In the genomic region with DNA sequence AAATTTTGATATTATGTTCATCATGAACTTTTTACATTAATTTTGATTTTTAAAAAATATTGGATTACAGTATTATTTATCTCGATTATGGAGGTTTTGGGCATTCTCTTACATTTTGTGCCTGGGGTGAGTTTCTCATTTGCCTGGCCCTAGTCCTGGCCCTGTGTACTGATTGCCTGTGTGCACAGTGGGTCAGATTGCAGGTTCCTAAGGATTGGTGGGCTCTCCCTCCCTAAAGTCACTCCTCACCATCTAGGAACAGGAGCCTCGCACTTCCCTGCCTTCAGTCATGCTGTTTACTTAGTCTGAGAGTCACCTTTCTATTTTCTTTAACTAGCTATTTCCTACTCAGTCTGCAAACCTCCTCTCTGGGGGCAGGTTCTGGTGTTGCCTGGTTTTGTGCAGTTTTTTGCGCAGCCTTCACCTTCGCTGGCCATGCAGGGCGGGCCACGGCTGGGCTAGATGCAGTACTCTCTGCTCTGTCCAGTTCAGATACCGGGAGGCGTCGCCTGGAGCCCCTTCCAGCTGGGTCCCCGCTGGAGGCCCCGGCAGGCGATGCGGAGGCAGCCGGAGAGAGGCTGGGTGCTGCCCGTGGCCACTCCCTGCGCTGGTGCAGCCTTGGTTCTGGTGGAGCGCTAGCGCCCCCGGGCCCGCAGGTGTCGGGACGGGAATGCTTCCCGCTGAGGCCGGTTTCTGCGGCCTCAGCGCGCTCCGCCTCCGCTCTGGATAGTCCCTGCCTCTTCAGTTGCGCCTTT, we compare ENCODE assay signal across 9 cellular contexts. TPM values are rescaled to one million over a fixed set of nuclear protein-coding genes. Genes with fewer than 3 reads are reported as not detected.
A peak's percentile ranks its signal among the peaks of the same experiment; 100 is the strongest.
DNase-seq lines count a peak whose midpoint lies in the region; ATAC-seq and TF ChIP-seq lines count a peak whose summit lies in the region.
"Had no signal": no experiment of that assay in that cellular context is flagged by ENCODE, and none has a peak within 500 bp of the region (broad histone marks: within the 10 kb centered on the region; RNA-seq: fewer than 3 reads in every experiment).

No MANE protein-coding gene starts in this region.

- H3K79me2 ChIP-seq in hepatocyte: no peaks in the 10 kb centered on the region

- ATAC-seq in HG02610 (IDR thresholded peaks at IDR 0.05; ENCODE audit: unreplicated experiment): peak; percentile 45
- ATAC-seq in sciatic nerve: peak; percentile 84

- CTCF ChIA-PET in RWPE1 (lab: Yijun Ruan, JAX): interaction anchor here (0.6 to 1.0 kb wide), 5 partner anchors 32 to 1053 kb away, joined by 3 to 6 read pairs (median 4); no protein-coding TSS in a partner anchor

- H3K36me3 ChIP-seq in hepatocyte (replicated peaks; ENCODE audit: insufficient read depth, low read depth) (no peaks in the 10 kb centered on the region), SJCRH30 (no peaks in the 10 kb centered on the region)

- no peaks in the 10 kb centered on the region for H3K9me2 ChIP-seq in hepatocyte (replicated peaks; ENCODE audit: insufficient read depth)

- peak overlapping the region; percentile 85 for H2AFZ ChIP-seq in hepatocyte

- H3K4me2 ChIP-seq in hepatocyte: peak overlapping the region; percentile 79
- H3K4me2 ChIP-seq: KMS-11 had no signal

- intact Hi-C loops in sciatic nerve (cut with DNase I): no loop called here

- DNase-seq in COLO668 (lab: John Stamatoyannopoulos, UW; ENCODE audit: unreplicated experiment) (peak; percentile 77), RWPE1 (ENCODE audit: low spot score) (peak; percentile 79), anterior cingulate cortex (lab: John Stamatoyannopoulos, UW) (peak in 49 of 58 donors; percentile 6 to 73 (median 37)), hepatocyte (ENCODE audit: low spot score) (peak; percentile 87), sciatic nerve (ENCODE audit: low spot score) (peak; percentile 66), SJCRH30 (no peak), GOT3 (lab: John Stamatoyannopoulos, UW) (no peak)

- H3K4me1 ChIP-seq in hepatocyte (ENCODE audit: insufficient read depth) (peaks cover 7% of the 10 kb centered on the region), SJCRH30 (no peaks in the 10 kb centered on the region; the same call in 1 of the 2 replicates)

- 14% methylated on average over 21 of the region's 30 CpGs for WGBS in hepatocyte (ENCODE audit: low lambda C conversion rate, missing lambda C conversion rate)

- H3K27me3 ChIP-seq in hepatocyte (peaks cover 3% of the 10 kb centered on the region), SJCRH30 (no peaks in the 10 kb centered on the region)

- peak overlapping the region; percentile 28 for H3K4me3 ChIP-seq in hepatocyte
- no peak overlapping the region for H3K4me3 ChIP-seq in SJCRH30

- H3K9me3 ChIP-seq in hepatocyte (ENCODE audit: low read depth) (no peaks in the 10 kb centered on the region), SJCRH30 (replicated peaks) (no peaks in the 10 kb centered on the region)

- TF ChIP-seq CTCF in RWPE1 (conservative IDR thresholded peaks at IDR 0.05; ENCODE audit: low read depth): peak; percentile 79
- TF ChIP-seq CTCF in hepatocyte (IDR thresholded peaks at IDR 0.05; ENCODE audit: poor library complexity): peak; percentile 66

- H3K27ac ChIP-seq in RWPE1: peak overlapping the region; percentile 11; the same call in 1 of the 2 replicates
- H3K27ac ChIP-seq in hepatocyte: no peak overlapping the region
- H3K27ac ChIP-seq in SJCRH30: no peak overlapping the region
- H3K27ac ChIP-seq: KMS-11 had no signal

- POLR2A ChIA-PET in RWPE1 (lab: Yijun Ruan, JAX; ENCODE audit: low non-redundant PET): no interaction called here

- H4K20me1 ChIP-seq in hepatocyte (ENCODE audit: insufficient read depth, poor library complexity, severe bottlenecking): no peaks in the 10 kb centered on the region

RNA-seq across cellular contexts. Expression of a gene that starts 23.3 kb away (rescaled TPM):
- not detected in 2 replicates for total RNA-seq in hepatocyte
- not detected in 2 replicates for polyA plus RNA-seq in hepatocyte
- not detected for total RNA-seq in sciatic nerve
- not detected in 2 replicates for total RNA-seq in SJCRH30 (2014; rRNA removed; shearing (Covaris generic))

Comparison
In these comparisons a context has a peak if more than half of its experiments do, and no peak if none do; other contexts are left out.
1. DNase-seq: peak in COLO668 (single experiment), RWPE1 (single experiment), anterior cingulate cortex (49 of 58), hepatocyte (single experiment) and sciatic nerve (single experiment); none in SJCRH30 (0 of 2) and GOT3 (single experiment).